ENCODE assay signal across 9 cellular contexts in genomic region chr14:71130491-71131179, GRCh38.
DNase-seq lines count a peak whose midpoint lies in the region; ATAC-seq, FAIRE-seq and TF ChIP-seq lines count a peak whose summit lies in the region.
"Had no signal": no experiment of that assay in that cellular context is flagged by ENCODE, and none has a peak within 500 bp of the region (broad histone marks: within the 10 kb centered on the region; RNA-seq: fewer than 3 reads in every experiment).

No MANE protein-coding gene starts in this region.

- TF ChIP-seq CTCF in NB4 (IDR thresholded peaks at IDR 0.05; ENCODE audit: low read depth, low read length) = no peak
- TF ChIP-seq CTCF in GM12878 (IDR thresholded peaks at IDR 0.05 in 2 of 3, conservative IDR thresholded peaks at IDR 0.05 in 1 of 3; ENCODE audit: control insufficient read depth in 2 of 3, extremely low read depth in 1 of 3, insufficient read depth in 1 of 3, low read depth in 3 of 3, low read length in 3 of 3) = no peak
- TF ChIP-seq CTCF in mesothelial cell of epicardium (IDR thresholded peaks at IDR 0.05; ENCODE audit: unreplicated experiment) = no peak
- no peak for TF ChIP-seq CTCF in pancreas (IDR thresholded peaks at IDR 0.05)

- H3K27me3 Mint-ChIP-seq in mesothelial cell of epicardium (ENCODE audit: low read depth) = no peaks in the 10 kb centered on the region

- TF ChIP-seq EP300 in GM12878 (IDR thresholded peaks at IDR 0.05; ENCODE audit: borderline replicate concordance in 1 of 2, control insufficient read depth in 1 of 2, low read depth in 2 of 2, low read length in 2 of 2) = no peak

- H3K27ac Mint-ChIP-seq in mesothelial cell of epicardium = peak overlapping the region; percentile 51

- H3K4me3 ChIP-seq in NB4 (ENCODE audit: low read depth, low read length) (peak overlapping the region; percentile 12), GM12878 (no peak overlapping the region), pancreas (no peak overlapping the region)

- H3K4me3 Mint-ChIP-seq in mesothelial cell of epicardium = no peak overlapping the region

- WGBS in GM12878 (ENCODE audit: insufficient coverage, insufficient replicate concordance, low lambda C conversion rate, missing lambda C conversion rate) = 10% methylated on average over 11 of the region's 11 CpGs
- WGBS in pancreas, 2 donors = 62 to 75% methylated on average over 11 of the region's 11 CpGs

- ATAC-seq in GM12878 = peak; percentile 97
- no peak for ATAC-seq in HG03108 (IDR thresholded peaks at IDR 0.05; ENCODE audit: unreplicated experiment)
- no peak for ATAC-seq in pancreas
- ATAC-seq: sciatic nerve had no signal

- peak overlapping the region; percentile 30; the same call in 1 of the 2 replicates for H3K4me2 ChIP-seq in GM12878 (ENCODE audit: control insufficient read depth, insufficient read depth)

- TF ChIP-seq RAD21 in GM12878 (IDR thresholded peaks at IDR 0.05; ENCODE audit: insufficient read depth, low read depth, low read length) = no peak

- POLR2A ChIA-PET in GM12878 (lab: Charles Lee) = no interaction called here

- FAIRE-seq in GM12878 (lab: Jason Lieb, UNC) (no peak), pancreas (lab: Jason Lieb, UNC) (no peak)

- intact Hi-C loops in GM12878 (cut with micrococcal nuclease; ENCODE audit: unreplicated experiment) = no loop called here
- intact Hi-C loops in pancreas (cut with DNase I) = no loop called here

- CTCF ChIA-PET in GM12878 (lab: Yijun Ruan, JAX) = interaction anchor here (1.4 to 2.2 kb wide), 2 partner anchors 26 to 622 kb away, joined by 3 to 9 read pairs; no protein-coding TSS in a partner anchor

- no peaks in the 10 kb centered on the region for H3K79me2 ChIP-seq in GM12878 (ENCODE audit: control insufficient read depth, insufficient read depth, low read length)

- H4K20me1 ChIP-seq in GM12878 (ENCODE audit: control insufficient read depth, insufficient read depth) = no peaks in the 10 kb centered on the region

- BruUV-seq in GM12878 (replicated peaks; lab: Mats Ljungman, UMichigan) = no TSS peak

- H3K36me3 ChIP-seq in GM12878 (ENCODE audit: control insufficient read depth in 2 of 2, insufficient read depth in 2 of 2, low read length in 1 of 2) (no peaks in the 10 kb centered on the region), pancreas (no peaks in the 10 kb centered on the region)

- TF ChIP-seq POLR2A in NB4 (IDR thresholded peaks at IDR 0.05; ENCODE audit: extremely low read depth, insufficient read length) (no peak), GM12878 (IDR thresholded peaks at IDR 0.05; ENCODE audit: low read depth, low read length) (no peak)

- H3K9me3 ChIP-seq in GM12878 (replicated peaks; ENCODE audit: control insufficient read depth, insufficient read depth, low read length) (no peaks in the 10 kb centered on the region), pancreas (no peaks in the 10 kb centered on the region)

- in situ Hi-C loops in GM12878 (cut with MboI) = loop anchor here (5.0 to 10.0 kb wide), 2 partner anchors 274 to 622 kb away; no protein-coding TSS in a partner anchor

- no peak overlapping the region for H2AFZ ChIP-seq in GM12878 (ENCODE audit: control insufficient read depth, low read depth, low read length)

- H3K9ac ChIP-seq in GM12878 (ENCODE audit: control insufficient read depth, insufficient read depth, low read length) = no peak overlapping the region

- DNase-seq in ELR (ENCODE audit: low read depth) (peak; percentile 96), NB4 (ENCODE audit: low read depth) (peak; percentile 80), GM12878 (ENCODE audit: low read depth, low spot score) (peak; percentile 20), mesothelial cell of epicardium (ENCODE audit: low spot score in 2 of 2, unreplicated experiment in 2 of 2) (no peak), pancreas (no peak), SHP77 treated with DMSO at 0.1 percent for 48 hours (lab: John Stamatoyannopoulos, UW) (no peak)
- DNase-seq in activated CD4-positive, CD25-positive, alpha-beta regulatory T cell treated with anti-CD3 and anti-CD28 coated beads, Interleukin-2, amount 50 U/mL, for 72 hours = no peak

- H3K27ac ChIP-seq in GM12878 (ENCODE audit: control insufficient read depth, insufficient read depth) (no peak overlapping the region), pancreas (no peak overlapping the region)

- peaks cover 21% of the 10 kb centered on the region for H3K4me1 Mint-ChIP-seq in mesothelial cell of epicardium

- RAD21 ChIA-PET in GM12878 (lab: Charles Lee; ENCODE audit: unreplicated experiment) = interaction anchor here (1.0 kb wide), 1 partner anchor 622 kb away, joined by 3 read pairs; no protein-coding TSS in a partner anchor

- H3K4me1 ChIP-seq in GM12878 (ENCODE audit: control insufficient read depth, insufficient read depth, low read length) (no peaks in the 10 kb centered on the region), pancreas (no peaks in the 10 kb centered on the region)

- H3K36me3 Mint-ChIP-seq in mesothelial cell of epicardium = no peaks in the 10 kb centered on the region

- no peaks in the 10 kb centered on the region for H3K27me3 ChIP-seq in GM12878 (replicated peaks in 1 of 2; ENCODE audit: control insufficient read depth in 2 of 2, insufficient read depth in 2 of 2, low read length in 1 of 2)
- no peaks in the 10 kb centered on the region for H3K27me3 ChIP-seq in pancreas

- peaks cover 3% of the 10 kb centered on the region for H3K9me3 Mint-ChIP-seq in mesothelial cell of epicardium

- SMC1A ChIA-PET in GM12878 (lab: Charles Lee; ENCODE audit: uncharacterized antibody, unreplicated experiment) = interaction anchor here (0.9 to 1.1 kb wide), 2 partner anchors 10 to 725 kb away, joined by 3 read pairs; no protein-coding TSS in a partner anchor

TF ChIP-seq in GM12878, 131 proteins besides CTCF, POLR2A, EP300 and RAD21 (continues in another document):
- peak; percentile 29 for TF ChIP-seq RUNX3 (IDR thresholded peaks at IDR 0.05; ENCODE audit: low read length)
- TF ChIP-seq BHLHE40 (IDR thresholded peaks at IDR 0.05; ENCODE audit: borderline replicate concordance in 1 of 2, low read depth in 2 of 2, low read length in 1 of 2) = peak in 1 of 2 experiments; percentile 57; a peak in 1 of 4 replicates
- no peak for TF ChIP-seq NFIC (IDR thresholded peaks at IDR 0.05; ENCODE audit: low read depth, low read length)
- no peak for TF ChIP-seq ZNF24 (IDR thresholded peaks at IDR 0.05)
- no peak for TF ChIP-seq PBX3 (IDR thresholded peaks at IDR 0.05; ENCODE audit: insufficient replicate concordance, low read depth, low read length)
- TF ChIP-seq TCF12 (IDR thresholded peaks at IDR 0.05; ENCODE audit: low read depth, low read length) = no peak
- TF ChIP-seq SMAD1 (IDR thresholded peaks at IDR 0.05; ENCODE audit: low read depth, partially characterized antibody) = no peak
- TF ChIP-seq POLR2AphosphoS2 (IDR thresholded peaks at IDR 0.05; ENCODE audit: low read depth, low read length) = no peak
- TF ChIP-seq USF2 (IDR thresholded peaks at IDR 0.05; ENCODE audit: borderline replicate concordance, low read depth, low read length) = no peak
- peak; percentile 47; the same call in 1 of the 2 replicates for TF ChIP-seq IKZF1 (conservative IDR thresholded peaks at IDR 0.05)
- TF ChIP-seq BMI1 (IDR thresholded peaks at IDR 0.05; ENCODE audit: borderline replicate concordance) = peak; percentile 36; the same call in 1 of the 2 replicates
- no peak for TF ChIP-seq ASH2L (IDR thresholded peaks at IDR 0.05; ENCODE audit: borderline replicate concordance, low read depth)
- no peak for TF ChIP-seq MEF2A (IDR thresholded peaks at IDR 0.05; ENCODE audit: insufficient read depth, low read depth, low read length)
- TF ChIP-seq CBX5 (IDR thresholded peaks at IDR 0.05; ENCODE audit: low read depth) = no peak

Comparison
In these comparisons a context has a peak if more than half of its experiments do, and no peak if none do; other contexts are left out.
1. DNase-seq: peak in ELR (single experiment), NB4 (single experiment) and GM12878 (single experiment); none in mesothelial cell of epicardium (0 of 2), pancreas (0 of 6), SHP77 treated with DMSO at 0.1 percent for 48 hours (single experiment) and activated CD4-positive, CD25-positive, alpha-beta regulatory T cell treated with anti-CD3 and anti-CD28 coated beads, Interleukin-2, amount 50 U/mL, for 72 hours (single experiment).